Comparison of ENCODE assay signal across 10 cellular contexts in genomic region chr15:52652286-52652685, GRCh38. TPM values are rescaled to one million over a fixed set of nuclear protein-coding genes. Genes with fewer than 3 reads are reported as not detected.
DNase-seq lines count a peak whose midpoint lies in the region; ATAC-seq and TF ChIP-seq lines count a peak whose summit lies in the region.
"Had no signal": no experiment of that assay in that cellular context is flagged by ENCODE, and none has a peak within 500 bp of the region (broad histone marks: within the 10 kb centered on the region; RNA-seq: fewer than 3 reads in every experiment).

No MANE protein-coding gene starts in this region.

- no peak for TF ChIP-seq EP300 in upper lobe of left lung (IDR thresholded peaks at IDR 0.05)

- ATAC-seq in heart right ventricle (no peak), left ventricle myocardium superior (no peak), upper lobe of left lung (ENCODE audit: low FRiP score in 2 of 2) (no peak), omental fat pad (ENCODE audit: low FRiP score) (no peak)

- peaks cover 0 to 58% (median 0%) of the 10 kb centered on the region in 9 donors for H3K36me3 ChIP-seq in heart right ventricle
- H3K36me3 ChIP-seq in ascending aorta = peaks cover 0 to 5% of the 10 kb centered on the region in 2 donors
- no peaks in the 10 kb centered on the region for H3K36me3 ChIP-seq in mesodermal cell (ENCODE audit: control insufficient read depth, insufficient read depth, low read length)
- H3K36me3 ChIP-seq in upper lobe of left lung = peaks cover 0 to 9% (median 0%) of the 10 kb centered on the region in 4 donors

- H3K9me3 ChIP-seq in heart right ventricle (no peaks in the 10 kb centered on the region), ascending aorta (no peaks in the 10 kb centered on the region), mesodermal cell (ENCODE audit: control insufficient read depth, low read length) (no peaks in the 10 kb centered on the region), upper lobe of left lung (no peaks in the 10 kb centered on the region)
- H3K9me3 ChIP-seq: testis had no signal

- peak overlapping the region in 6 of 10 donors; percentile 28 to 50 (median 38) for H3K4me3 ChIP-seq in heart right ventricle
- H3K4me3 ChIP-seq in ascending aorta = peak overlapping the region in 1 of 2 donors; percentile 51
- no peak overlapping the region for H3K4me3 ChIP-seq in mesodermal cell (ENCODE audit: extremely low read depth, insufficient read depth, low read length, poor library complexity, severe bottlenecking)
- peak overlapping the region in 2 of 4 donors; percentile 15 to 26 for H3K4me3 ChIP-seq in upper lobe of left lung
- H3K4me3 ChIP-seq: testis had no signal

- peaks cover 2 to 78% (median 53%) of the 10 kb centered on the region in 9 donors for H3K4me1 ChIP-seq in heart right ventricle
- H3K4me1 ChIP-seq in ascending aorta = peaks cover 6 to 20% of the 10 kb centered on the region in 2 donors
- H3K4me1 ChIP-seq in mesodermal cell (ENCODE audit: control insufficient read depth, insufficient read depth, low read length, poor library complexity, severe bottlenecking) = peaks cover 18% of the 10 kb centered on the region
- H3K4me1 ChIP-seq in upper lobe of left lung = peaks cover 27 to 39% (median 38%) of the 10 kb centered on the region in 4 donors

- no peak for TF ChIP-seq POLR2A in upper lobe of left lung (IDR thresholded peaks at IDR 0.05)

- DNase-seq in heart right ventricle = no peak
- DNase-seq in left ventricle myocardium superior = no peak
- no peak for DNase-seq in ascending aorta (ENCODE audit: low spot score in 2 of 2)
- DNase-seq in upper lobe of left lung = no peak
- no peak for DNase-seq in 8988T
- DNase-seq in activated CD4-positive, CD25-positive, alpha-beta regulatory T cell (lab: John Stamatoyannopoulos, UW) = no peak
- DNase-seq in omental fat pad (ENCODE audit: low spot score) = no peak
- DNase-seq: activated gamma-delta T cell had no signal

- TF ChIP-seq CTCF in heart right ventricle (IDR thresholded peaks at IDR 0.05) = no peak
- no peak for TF ChIP-seq CTCF in ascending aorta (IDR thresholded peaks at IDR 0.05)
- no peak for TF ChIP-seq CTCF in upper lobe of left lung (IDR thresholded peaks at IDR 0.05)
- TF ChIP-seq CTCF in omental fat pad (IDR thresholded peaks at IDR 0.05) = no peak

- H3K27ac ChIP-seq in heart right ventricle (peak overlapping the region; percentile 20 to 77 (median 56)), ascending aorta (peak overlapping the region; percentile 60 to 66), mesodermal cell (ENCODE audit: low read depth, low read length, severe bottlenecking) (peak overlapping the region; percentile 48), upper lobe of left lung (peak overlapping the region in 3 of 4 donors; percentile 15 to 82 (median 73))

- H3K27me3 ChIP-seq in heart right ventricle (no peaks in the 10 kb centered on the region), ascending aorta (no peaks in the 10 kb centered on the region), upper lobe of left lung (no peaks in the 10 kb centered on the region)
- H3K27me3 ChIP-seq: testis had no signal

- intact Hi-C loops in heart right ventricle (cut with DNase I) = loop anchor here in 3 of 10 donors (2.0 to 10.0 kb wide), 2 partner anchors 27 to 87 kb away; partner anchors contain the start of genes ATOSA (in 2 of the 3) and ARPP19 (in 1 of the 3)
- intact Hi-C loops in left ventricle myocardium superior (cut with micrococcal nuclease) = no loop called here
- intact Hi-C loops in ascending aorta (cut with DNase I) = loop anchor here (2.0 to 5.0 kb wide), 2 partner anchors 27 to 85 kb away; partner anchors contain the start of genes ARPP19 and ATOSA

- WGBS in heart right ventricle, 2 donors = 15 to 29% methylated on average over 1 of the region's 1 CpG
- no CpG with 5 or more reads among the region's 1 CpG for WGBS in mesodermal cell (ENCODE audit: insufficient coverage in 2 of 2), 2 experiments
- 30 to 47% methylated on average over 1 of the region's 1 CpG for WGBS in upper lobe of left lung, 2 donors

RNA-seq across cellular contexts. Expression of gene ATOSA, which starts 26.9 kb away (rescaled TPM):
- 10 to 100 TPM; 18.9 to 36.4 (median 30.3) TPM for total RNA-seq in heart right ventricle
- 10 to 100 TPM in 1 of 2 donors, 1 to 10 TPM in 1; 8.7 to 98.1 TPM for polyA plus RNA-seq in heart right ventricle
- 27.5 TPM for total RNA-seq in left ventricle myocardium superior
- total RNA-seq in ascending aorta = 29.9 TPM
- polyA plus RNA-seq in mesodermal cell (2013, experiment 1 of 2) = 16.5 TPM
- polyA plus RNA-seq in mesodermal cell (2013, experiment 2 of 2) = 18.8 TPM
- 100 to 1,000 TPM in 2 of 6 donors, 10 to 100 TPM in 4; 30.8 to 115 (median 45.4) TPM for total RNA-seq in upper lobe of left lung
- 100 to 1,000 TPM in 1 of 4 donors, 10 to 100 TPM in 3; 43.4 to 123 (median 72.2) TPM for total RNA-seq in omental fat pad
